21 cellular contexts compared by ENCODE assay signal in genomic region chr7:102205915-102206314, GRCh38.
"Had no signal": no experiment of that assay in that cellular context is flagged by ENCODE, and none has a peak within 500 bp of the region (broad histone marks: within the 10 kb centered on the region; RNA-seq: fewer than 3 reads in every experiment).

No MANE protein-coding gene starts in this region.

- H3K9me3 Mint-ChIP-seq: activated B cell treated with CpG ODN at 0.5 μM for 24 hours; activated CD4-positive, alpha-beta memory T cell treated with anti-CD3 and anti-CD28 coated beads for 36 hours; activated CD4-positive, alpha-beta T cell treated with anti-CD3 and anti-CD28 coated beads, Interleukin-2, amount 10 ng/mL, durations not matched to agents 7 days and 5 days; activated T-cell treated with anti-CD3 and anti-CD28 coated beads, Interleukin-2, amount 50 U/mL, for 4 hours; T-helper 1 cell treated with Interleukin-12 subunit alpha and Interleukin-12 subunit beta and Interleukin-4 antibody, amounts not matched to agents 30 μg/mL and 1 μg/mL, for 36 hours had no signal

- H3K36me3 ChIP-seq: breast epithelium had no signal

- H3K27ac Mint-ChIP-seq: activated B cell treated with CpG ODN at 0.5 μM for 24 hours; activated CD4-positive, alpha-beta memory T cell treated with anti-CD3 and anti-CD28 coated beads for 36 hours; activated CD4-positive, alpha-beta T cell treated with anti-CD3 and anti-CD28 coated beads, Interleukin-2, amount 10 ng/mL, durations not matched to agents 7 days and 5 days; activated naive CD8-positive, alpha-beta T cell; T-helper 1 cell treated with Interleukin-12 subunit alpha and Interleukin-12 subunit beta and Interleukin-4 antibody, amounts not matched to agents 30 μg/mL and 1 μg/mL, for 36 hours had no signal

- ATAC-seq: activated T-cell treated with anti-CD3 and anti-CD28 coated beads, Interleukin-2, amount 50 U/mL, for 4 hours; PC-3; SK-N-SH treated with all-trans-retinoic acid at 6 μM for 48 hours had no signal

- H3K4me3 ChIP-seq: breast epithelium, SJSA1 had no signal

- DNase-seq: activated B cell treated with CpG ODN at 0.5 μM for 24 hours; activated CD4-positive, alpha-beta memory T cell treated with anti-CD3 and anti-CD28 coated beads for 36 hours; activated CD4-positive, alpha-beta T cell treated with anti-CD3 and anti-CD28 coated beads, Interleukin-2, amount 10 ng/mL, durations not matched to agents 7 days and 5 days; activated CD8-positive, alpha-beta memory T cell treated with anti-CD3 and anti-CD28 coated beads for 24 hours; activated effector memory CD4-positive, alpha-beta T cell treated with anti-CD3 and anti-CD28 coated beads, Interleukin-2, amount 50 U/mL, for 16 hours; activated naive CD4-positive, alpha-beta T cell treated with Interleukin-2 at 50 U/mL for 16 hours; activated T-cell treated with anti-CD3 and anti-CD28 coated beads, Interleukin-2, amount 50 U/mL, for 4 hours; MM.1S; NCI-H1105; NCI-H1436; NCI-H187; NCI-H2081; NCI-H446; NCI-H524; PC-3; SHP77 had no signal

- H3K4me3 Mint-ChIP-seq: activated B cell treated with CpG ODN at 0.5 μM for 24 hours; activated CD4-positive, alpha-beta memory T cell treated with anti-CD3 and anti-CD28 coated beads for 36 hours; activated CD4-positive, alpha-beta T cell treated with anti-CD3 and anti-CD28 coated beads, Interleukin-2, amount 10 ng/mL, durations not matched to agents 7 days and 5 days; activated naive CD8-positive, alpha-beta T cell; activated T-cell treated with anti-CD3 and anti-CD28 coated beads, Interleukin-2, amount 50 U/mL, for 4 hours; T-helper 1 cell treated with Interleukin-12 subunit alpha and Interleukin-12 subunit beta and Interleukin-4 antibody, amounts not matched to agents 30 μg/mL and 1 μg/mL, for 36 hours had no signal

- H3K27me3 ChIP-seq: breast epithelium, SJSA1 had no signal

- H3K9me3 ChIP-seq: breast epithelium, SJSA1 had no signal

- H3K27ac ChIP-seq: breast epithelium, SJSA1 had no signal

- H3K4me1 Mint-ChIP-seq: activated CD4-positive, alpha-beta T cell treated with anti-CD3 and anti-CD28 coated beads, Interleukin-2, amount 10 ng/mL, durations not matched to agents 7 days and 5 days had no signal

- H3K4me1 ChIP-seq: breast epithelium, SJSA1 had no signal

- H3K27me3 Mint-ChIP-seq: activated B cell treated with CpG ODN at 0.5 μM for 24 hours; activated CD4-positive, alpha-beta memory T cell treated with anti-CD3 and anti-CD28 coated beads for 36 hours; activated CD4-positive, alpha-beta T cell treated with anti-CD3 and anti-CD28 coated beads, Interleukin-2, amount 10 ng/mL, durations not matched to agents 7 days and 5 days; activated naive CD8-positive, alpha-beta T cell had no signal
